Comparison of ENCODE assay signal across 8 cellular contexts in the genomic region with DNA sequence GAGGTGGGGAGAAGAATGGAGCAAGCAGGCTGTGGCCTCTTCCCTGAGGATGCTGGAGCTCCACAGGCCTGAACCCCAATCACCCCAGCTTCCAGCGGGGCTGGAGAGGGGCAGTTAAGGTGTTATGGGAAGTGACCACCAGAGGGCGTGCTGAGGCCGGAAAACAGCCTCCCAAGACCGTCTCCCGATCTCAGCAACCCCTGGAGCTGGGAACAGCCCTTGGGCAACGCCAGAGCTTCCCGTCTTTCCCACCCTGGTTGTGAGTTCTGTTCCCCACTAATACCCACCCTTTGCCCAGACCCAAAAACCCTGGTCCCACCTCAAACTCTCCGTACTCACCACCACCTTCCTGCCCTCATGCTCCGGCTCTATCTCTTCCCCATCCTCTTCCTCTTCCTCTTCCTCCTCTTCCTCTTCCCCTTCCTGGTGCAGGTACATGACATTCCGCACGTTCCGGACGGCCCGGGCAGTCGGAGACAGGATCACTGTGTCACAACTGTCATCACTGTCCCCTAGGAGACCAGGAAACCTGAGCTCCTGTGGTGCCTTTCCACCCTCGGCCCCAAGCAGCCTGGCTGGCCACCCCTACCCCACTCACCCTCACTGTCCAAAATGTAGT. TPM values are rescaled to one million over a fixed set of nuclear protein-coding genes. Genes with fewer than 3 reads are reported as not detected.
DNase-seq lines count a peak whose midpoint lies in the region; ATAC-seq and TF ChIP-seq lines count a peak whose summit lies in the region.

No MANE protein-coding gene starts in this region.

- WGBS in SK-N-SH (ENCODE audit: low lambda C conversion rate): 32% methylated on average over 15 of the region's 16 CpGs

- H3K4me1 Mint-ChIP-seq in activated naive CD8-positive, alpha-beta T cell treated with anti-CD3 and anti-CD28 coated beads, Interleukin-2, amount 10 ng/mL, durations not matched to agents 7 days and 5 days: peaks cover 6% of the 10 kb centered on the region
- peaks cover 5% of the 10 kb centered on the region for H3K4me1 Mint-ChIP-seq in progenitor cell of endocrine pancreas (ENCODE audit: low read depth)

- H3K4me3 ChIP-seq in SK-N-SH (ENCODE audit: low read depth in 2 of 2, low read length in 1 of 2): no peak overlapping the region; a peak in 1 of 4 replicates
- H3K4me3 ChIP-seq in vagina: no peak overlapping the region

- H3K27ac Mint-ChIP-seq in activated naive CD8-positive, alpha-beta T cell treated with anti-CD3 and anti-CD28 coated beads, Interleukin-2, amount 10 ng/mL, durations not matched to agents 7 days and 5 days: peak overlapping the region; percentile 66
- H3K27ac Mint-ChIP-seq in progenitor cell of endocrine pancreas: peak overlapping the region; percentile 75

- H3K4me2 ChIP-seq in SK-N-SH: peak overlapping the region; percentile 37; the same call in 1 of the 2 replicates

- no peak for TF ChIP-seq EP300 in SK-N-SH (IDR thresholded peaks at IDR 0.05; ENCODE audit: borderline replicate concordance in 1 of 2, low read depth in 1 of 2, low read length in 1 of 2)

- H3K4me1 ChIP-seq in SK-N-SH (ENCODE audit: control insufficient read depth in 1 of 2, insufficient read depth in 2 of 2, low read depth in 1 of 2, low read length in 1 of 2): peaks cover 20 to 22% of the 10 kb centered on the region in 2 experiments; a peak in 3 of 4 replicates
- H3K4me1 ChIP-seq in vagina: peaks cover 89% of the 10 kb centered on the region

- H3K9ac ChIP-seq in SK-N-SH: peak overlapping the region; percentile 55; the same call in 1 of the 2 replicates

- H3F3A ChIP-seq in SK-N-SH (replicated peaks; ENCODE audit: insufficient read depth): peaks cover 34% of the 10 kb centered on the region

- intact Hi-C loops in Right ventricle myocardium superior (cut with DNase I) (loop anchor here (2.0 to 5.0 kb wide), 2 partner anchors 33 to 131 kb away; no protein-coding TSS in a partner anchor), vagina (cut with DNase I) (loop anchor here (1.0 to 10.0 kb wide), 2 partner anchors 33 to 129 kb away; no protein-coding TSS in a partner anchor)

- ATAC-seq in activated naive CD8-positive, alpha-beta T cell treated with anti-CD3 and anti-CD28 coated beads, Interleukin-2, amount 10 ng/mL, durations not matched to agents 7 days and 5 days (ENCODE audit: low read depth): peak; percentile 69
- peak; percentile 63 for ATAC-seq in Right ventricle myocardium superior (ENCODE audit: poor library complexity)
- no peak for ATAC-seq in GM18502 (IDR thresholded peaks at IDR 0.05; ENCODE audit: poor library complexity, unreplicated experiment)

- H3K4me3 Mint-ChIP-seq in activated naive CD8-positive, alpha-beta T cell treated with anti-CD3 and anti-CD28 coated beads, Interleukin-2, amount 10 ng/mL, durations not matched to agents 7 days and 5 days: no peak overlapping the region
- no peak overlapping the region for H3K4me3 Mint-ChIP-seq in progenitor cell of endocrine pancreas (ENCODE audit: low read depth)

- DNase-seq in DMS114 treated with DMSO at 0.1 percent for 48 hours (lab: John Stamatoyannopoulos, UW; ENCODE audit: unreplicated experiment) (peak; percentile 60), LoVo (ENCODE audit: low spot score) (peak; percentile 77), SK-N-SH (peak; percentile 92), Right ventricle myocardium superior (peak; percentile 85), progenitor cell of endocrine pancreas (ENCODE audit: low spot score, unreplicated experiment) (peak; percentile 70), vagina (ENCODE audit: extremely low spot score in 2 of 2) (peak in 1 of 2 donors; percentile 89)
- DNase-seq in activated naive CD8-positive, alpha-beta T cell treated with anti-CD3 and anti-CD28 coated beads, Interleukin-2, amount 10 ng/mL, durations not matched to agents 7 days and 5 days: peak; percentile 72

- H3K9me3 ChIP-seq in SK-N-SH (no peaks in the 10 kb centered on the region), vagina (no peaks in the 10 kb centered on the region)

- H3K27ac ChIP-seq in SK-N-SH (ENCODE audit: low read depth in 2 of 2, low read length in 1 of 2) (peak overlapping the region in 1 of 2 experiments; percentile 66; a peak in 2 of 4 replicates), vagina (peak overlapping the region; percentile 80)

- CTCF ChIA-PET in SK-N-SH (lab: Yijun Ruan, JAX): interaction anchor here (0.6 to 14.5 kb wide), 49 partner anchors 8 to 259 kb away, joined by 3 to 385 read pairs (median 5); partner anchors contain the start of genes AAAS, CSAD, ESPL1 and IGFBP6

- peak; percentile 94 for TF ChIP-seq RAD21 in SK-N-SH (IDR thresholded peaks at IDR 0.05; ENCODE audit: low read length)

- H3K79me2 ChIP-seq in SK-N-SH (ENCODE audit: insufficient read depth): no peaks in the 10 kb centered on the region

- H3K36me3 ChIP-seq in SK-N-SH (replicated peaks in 1 of 2; ENCODE audit: control insufficient read depth in 1 of 2, insufficient read depth in 2 of 2, low read length in 1 of 2) (peaks cover 10 to 23% of the 10 kb centered on the region in 2 experiments), vagina (peaks cover 0 to 24% of the 10 kb centered on the region in 2 donors)

- no peaks in the 10 kb centered on the region for H3K27me3 ChIP-seq in SK-N-SH (ENCODE audit: insufficient read depth)
- no peaks in the 10 kb centered on the region for H3K27me3 ChIP-seq in vagina

- H3K9me2 ChIP-seq in SK-N-SH: no peaks in the 10 kb centered on the region

- TF ChIP-seq CTCF in SK-N-SH (IDR thresholded peaks at IDR 0.05) (peak; percentile 84), progenitor cell of endocrine pancreas (IDR thresholded peaks at IDR 0.05; ENCODE audit: unreplicated experiment) (peak; percentile 90), vagina (IDR thresholded peaks at IDR 0.05) (peak; percentile 88 to 97 (median 95))

- no peak for TF ChIP-seq POLR2A in vagina (IDR thresholded peaks at IDR 0.05)

- H3K27me3 Mint-ChIP-seq in activated naive CD8-positive, alpha-beta T cell treated with anti-CD3 and anti-CD28 coated beads, Interleukin-2, amount 10 ng/mL, durations not matched to agents 7 days and 5 days: peaks cover 1% of the 10 kb centered on the region
- H3K27me3 Mint-ChIP-seq in progenitor cell of endocrine pancreas: no peaks in the 10 kb centered on the region

- no peaks in the 10 kb centered on the region for H4K20me1 ChIP-seq in SK-N-SH (ENCODE audit: insufficient read depth)

- H2AFZ ChIP-seq in SK-N-SH (ENCODE audit: low read depth): no peak overlapping the region

- H3K9me3 Mint-ChIP-seq in activated naive CD8-positive, alpha-beta T cell treated with anti-CD3 and anti-CD28 coated beads, Interleukin-2, amount 10 ng/mL, durations not matched to agents 7 days and 5 days: no peaks in the 10 kb centered on the region
- no peaks in the 10 kb centered on the region for H3K9me3 Mint-ChIP-seq in progenitor cell of endocrine pancreas (ENCODE audit: low read depth)

- H3K36me3 Mint-ChIP-seq in activated naive CD8-positive, alpha-beta T cell treated with anti-CD3 and anti-CD28 coated beads, Interleukin-2, amount 10 ng/mL, durations not matched to agents 7 days and 5 days: peaks cover 15% of the 10 kb centered on the region
- peaks cover 11% of the 10 kb centered on the region for H3K36me3 Mint-ChIP-seq in progenitor cell of endocrine pancreas (ENCODE audit: insufficient read depth)

- POLR2A ChIA-PET in SK-N-SH (lab: Yijun Ruan, JAX): interaction anchor here (1.0 to 2.1 kb wide), 5 partner anchors 13 to 93 kb away, joined by 3 to 10 read pairs (median 7); partner anchors contain the start of genes IGFBP6, SOAT2 and SPRYD3
- POLR2A ChIA-PET in activated naive CD8-positive, alpha-beta T cell treated with anti-CD3 and anti-CD28 coated beads, Interleukin-2, amount 10 ng/mL, durations not matched to agents 7 days and 5 days (lab: Charles Lee): interaction anchor here (0.6 to 3.0 kb wide), 9 partner anchors 9 to 141 kb away, joined by 3 to 25 read pairs (median 3); partner anchors contain the start of genes IGFBP6, ITGB7 and SPRYD3

RNA-seq across cellular contexts. Expression of gene SPRYD3, which starts 13.1 kb away (rescaled TPM):
- 20.3 and 25.8 TPM in 2 replicates for polyA plus RNA-seq in SK-N-SH (2012; rRNA removed)
- 14.7 and 19.4 TPM in 2 replicates for polyA plus RNA-seq in SK-N-SH (2012; cell fraction: cytosol; rRNA removed)
- polyA plus RNA-seq in SK-N-SH (2012; cell fraction: nucleus; rRNA removed): 20.4 and 23.9 TPM in 2 replicates
- 10 to 100 TPM; 34.4 to 37.8 TPM for total RNA-seq in activated naive CD8-positive, alpha-beta T cell treated with anti-CD3 and anti-CD28 coated beads, Interleukin-2, amount 10 ng/mL, durations not matched to agents 7 days and 5 days
- 37.8 TPM for total RNA-seq in Right ventricle myocardium superior
- 17.9 and 18.0 TPM in 2 replicates for total RNA-seq in progenitor cell of endocrine pancreas
- total RNA-seq in vagina: 27.0 TPM

RNA-seq across cellular contexts. Expression of gene TNS2, which starts 16.2 kb away (rescaled TPM):
- polyA plus RNA-seq in SK-N-SH (2012; rRNA removed): 32.7 and 50.0 TPM in 2 replicates
- polyA plus RNA-seq in SK-N-SH (2012; cell fraction: cytosol; rRNA removed): 9.6 and 17.3 TPM in 2 replicates
- 225 and 321 TPM in 2 replicates for polyA plus RNA-seq in SK-N-SH (2012; cell fraction: nucleus; rRNA removed)
- 1 to 10 TPM; 1.9 to 3.0 TPM for total RNA-seq in activated naive CD8-positive, alpha-beta T cell treated with anti-CD3 and anti-CD28 coated beads, Interleukin-2, amount 10 ng/mL, durations not matched to agents 7 days and 5 days
- total RNA-seq in Right ventricle myocardium superior (107 TPM), progenitor cell of endocrine pancreas (6.6 and 7.3 TPM in 2 replicates), vagina (235 TPM)

RNA-seq across cellular contexts. Expression of gene IGFBP6, which starts 31.4 kb away (rescaled TPM):
- 290 and 570 TPM in 2 replicates for polyA plus RNA-seq in SK-N-SH (2012; rRNA removed)
- polyA plus RNA-seq in SK-N-SH (2012; cell fraction: cytosol; rRNA removed): 204 and 327 TPM in 2 replicates
- polyA plus RNA-seq in SK-N-SH (2012; cell fraction: nucleus; rRNA removed): 223 and 345 TPM in 2 replicates
- 1 to 10 TPM; 2.0 to 2.3 TPM for total RNA-seq in activated naive CD8-positive, alpha-beta T cell treated with anti-CD3 and anti-CD28 coated beads, Interleukin-2, amount 10 ng/mL, durations not matched to agents 7 days and 5 days
- total RNA-seq in Right ventricle myocardium superior: 50.2 TPM
- total RNA-seq in progenitor cell of endocrine pancreas: 25.7 and 26.5 TPM in 2 replicates
- total RNA-seq in vagina: 684 TPM

RNA-seq across cellular contexts. Expression of gene SOAT2, which starts 37.2 kb away (rescaled TPM):
- 0.13 and 0.18 TPM in 2 replicates for polyA plus RNA-seq in SK-N-SH (2012; rRNA removed)
- 0.04 and 0.06 TPM in 2 replicates for polyA plus RNA-seq in SK-N-SH (2012; cell fraction: cytosol; rRNA removed)
- polyA plus RNA-seq in SK-N-SH (2012; cell fraction: nucleus; rRNA removed): 0.40 and 0.58 TPM in 2 replicates
- 10 to 100 TPM in 1 of 2 experiments, 1 to 10 TPM in 1; 9.8 to 10.4 TPM for total RNA-seq in activated naive CD8-positive, alpha-beta T cell treated with anti-CD3 and anti-CD28 coated beads, Interleukin-2, amount 10 ng/mL, durations not matched to agents 7 days and 5 days
- total RNA-seq in Right ventricle myocardium superior (not detected), progenitor cell of endocrine pancreas (0.98 and 1.1 TPM in 2 replicates), vagina (0.74 TPM)

RNA-seq across cellular contexts. Expression of gene EIF4B, which starts 59.8 kb away (rescaled TPM):
- 267 and 292 TPM in 2 replicates for polyA plus RNA-seq in SK-N-SH (2012; rRNA removed)
- polyA plus RNA-seq in SK-N-SH (2012; cell fraction: cytosol; rRNA removed): 346 and 371 TPM in 2 replicates
- 127 and 164 TPM in 2 replicates for polyA plus RNA-seq in SK-N-SH (2012; cell fraction: nucleus; rRNA removed)
- 100 to 1,000 TPM; 439 to 448 TPM for total RNA-seq in activated naive CD8-positive, alpha-beta T cell treated with anti-CD3 and anti-CD28 coated beads, Interleukin-2, amount 10 ng/mL, durations not matched to agents 7 days and 5 days
- 434 TPM for total RNA-seq in Right ventricle myocardium superior
- 447 and 487 TPM in 2 replicates for total RNA-seq in progenitor cell of endocrine pancreas
- total RNA-seq in vagina: 339 TPM

Comparison
In these comparisons a context has a peak if more than half of its experiments do, and no peak if none do; other contexts are left out.
1. RNA of gene TNS2, which starts 16.2 kb away (total RNA-seq): 235 TPM in vagina (single experiment) and 107 TPM in Right ventricle myocardium superior (single experiment); 6.6 to 7.3 TPM in progenitor cell of endocrine pancreas and 1.9 to 3.0 TPM in activated naive CD8-positive, alpha-beta T cell treated with anti-CD3 and anti-CD28 coated beads, Interleukin-2, amount 10 ng/mL, durations not matched to agents 7 days and 5 days; every median in the first group is over 10 times any median in the second.
2. RNA of gene IGFBP6, which starts 31.4 kb away (total RNA-seq): 684 TPM in vagina (single experiment); 50.2 TPM in Right ventricle myocardium superior (single experiment), 25.7 to 26.5 TPM in progenitor cell of endocrine pancreas and 2.0 to 2.3 TPM in activated naive CD8-positive, alpha-beta T cell treated with anti-CD3 and anti-CD28 coated beads, Interleukin-2, amount 10 ng/mL, durations not matched to agents 7 days and 5 days; every median in the first group is over 10 times any median in the second.
3. Peak in every context shown above with its lines, with median percentiles within 50 percentile points of each other: CTCF ChIP-seq.